Comparison of ENCODE assay signal across 28 cellular contexts in the genomic region with DNA sequence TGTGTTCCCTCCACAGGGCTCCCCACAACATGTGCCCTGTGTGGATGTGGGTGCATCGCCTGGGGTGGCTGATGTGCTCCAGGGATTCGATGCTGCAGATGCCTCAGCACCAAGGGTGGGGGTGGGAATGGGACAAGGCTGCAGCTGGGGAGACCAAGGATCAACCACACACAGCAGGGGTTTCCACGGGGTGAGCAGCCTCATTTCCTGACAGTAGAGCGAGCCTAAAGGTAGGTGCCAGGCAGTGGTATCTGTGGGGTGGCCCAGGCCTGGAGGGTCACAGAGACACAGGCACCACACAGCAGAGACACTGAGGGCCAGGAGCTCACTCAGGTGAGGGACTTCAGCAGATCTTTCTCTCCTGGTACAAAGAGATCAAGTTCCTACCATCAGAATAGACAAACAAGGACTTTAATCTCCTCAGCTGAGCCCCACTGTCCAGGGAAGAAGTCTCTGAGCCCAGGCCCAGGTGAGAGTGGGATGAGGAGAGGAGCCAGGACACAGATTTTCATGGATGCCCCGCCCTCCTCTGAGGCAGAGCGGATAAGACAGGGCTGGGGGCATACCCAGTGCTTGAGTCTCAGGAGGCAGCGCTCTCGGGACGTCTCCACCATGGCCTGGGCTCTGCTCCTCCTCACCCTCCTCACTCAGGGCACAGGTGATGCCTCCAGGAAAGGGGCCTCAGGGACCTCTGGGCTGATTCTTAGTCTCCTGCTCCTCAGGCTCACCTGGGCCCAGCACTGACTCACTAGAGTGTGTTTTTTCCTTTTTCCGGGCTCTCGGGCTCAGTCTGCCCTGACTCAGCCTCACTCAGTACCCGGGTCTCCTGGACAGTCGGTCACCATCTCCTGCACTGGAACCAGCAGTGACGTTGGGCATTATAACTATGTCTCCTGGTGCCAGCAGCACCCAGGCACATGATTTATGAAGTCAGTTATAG. TPM values are rescaled to one million over a fixed set of nuclear protein-coding genes. Genes with fewer than 3 reads are reported as not detected.
"Had no signal": no experiment of that assay in that cellular context is flagged by ENCODE, and none has a peak within 500 bp of the region (broad histone marks: within the 10 kb centered on the region; RNA-seq: fewer than 3 reads in every experiment).

No MANE protein-coding gene starts in this region.

- H3K9me3 Mint-ChIP-seq: naive B cell, nephron, type B pancreatic cell had no signal

- H3K4me2 ChIP-seq: hepatocyte had no signal

- H3K27ac Mint-ChIP-seq: nephron, type B pancreatic cell had no signal

- H3K4me3 Mint-ChIP-seq: naive B cell, nephron, type B pancreatic cell had no signal

- H3K4me1 ChIP-seq: parathyroid adenoma, psoas muscle, right lobe of liver, spleen, suprapubic skin, thyroid gland, vagina had no signal

- H3K4me3 ChIP-seq: dorsolateral prefrontal cortex, hepatocyte, lung, psoas muscle, right lobe of liver, spleen, suprapubic skin, thyroid gland, vagina had no signal

- H3K27ac ChIP-seq: dorsolateral prefrontal cortex, hepatocyte, parathyroid adenoma, psoas muscle, right lobe of liver, spleen, suprapubic skin, thyroid gland, vagina had no signal

- H3K9ac ChIP-seq: parathyroid adenoma had no signal

- H2AFZ ChIP-seq: hepatocyte, parathyroid adenoma had no signal

- ATAC-seq: left cardiac atrium, left ventricle myocardium superior, psoas muscle, right lobe of liver had no signal

- H3K36me3 ChIP-seq: right lobe of liver, spleen, suprapubic skin, thyroid gland, vagina had no signal

- H3K36me3 Mint-ChIP-seq: naive B cell, type B pancreatic cell had no signal

- H3K27me3 ChIP-seq: right lobe of liver, spleen, suprapubic skin, thyroid gland, vagina had no signal

- H3K9me3 ChIP-seq: psoas muscle, right lobe of liver, spleen, suprapubic skin, thyroid gland, vagina had no signal

- H3K79me2 ChIP-seq: hepatocyte, parathyroid adenoma had no signal

- DNase-seq: cortex of kidney; dorsolateral prefrontal cortex; effector CD8-positive, alpha-beta T cell; foreskin melanocyte; head of caudate nucleus; kidney; left cardiac atrium; left ventricle myocardium superior; mesenchymal stem cell; naive B cell; psoas muscle; retina; right lobe of liver; spleen; stimulated activated CD4-positive, alpha-beta T cell treated with anti-CD3 and anti-CD28 coated beads, Interleukin-15, amount 100 ng/mL, for 24 hours; stimulated activated CD4-positive, alpha-beta T cell treated with anti-CD3 and anti-CD28 coated beads, Interleukin-1b, Interleukin-23, amount 100 ng/mL, for 48 hours; stimulated activated CD4-positive, alpha-beta T cell treated with anti-CD3 and anti-CD28 coated beads, Interleukin-4, amount 100 ng/mL, for 4 hours; stimulated activated naive CD4-positive, alpha-beta T cell; thyroid gland had no signal

RNA-seq across cellular contexts. Expression of a gene that starts 19.7 kb away (rescaled TPM):
- total RNA-seq: left cardiac atrium, left ventricle myocardium superior, omental fat pad, psoas muscle, right lobe of liver, skeletal muscle tissue, spleen, suprapubic skin, vagina had no signal
